Comparison of ENCODE assay signal across 9 cellular contexts in genomic region chr12:124727244-124727673, GRCh38.
A peak's percentile ranks its signal among the peaks of the same experiment; 100 is the strongest.
DNase-seq lines count a peak whose midpoint lies in the region; ATAC-seq and TF ChIP-seq lines count a peak whose summit lies in the region.
"Had no signal": no experiment of that assay in that cellular context is flagged by ENCODE, and none has a peak within 500 bp of the region (broad histone marks: within the 10 kb centered on the region; RNA-seq: fewer than 3 reads in every experiment).

No MANE protein-coding gene starts in this region.

- ATAC-seq in HG03460 (IDR thresholded peaks at IDR 0.05; ENCODE audit: unreplicated experiment) (peak; percentile 59), thoracic aorta (ENCODE audit: insufficient number of reproducible peaks, low FRiP score, low read depth) (no peak), GM21381 (IDR thresholded peaks at IDR 0.05; ENCODE audit: unreplicated experiment) (no peak)

- H3K27ac ChIP-seq in angular gyrus (ENCODE audit: low read depth, low read length) (peak overlapping the region; percentile 24), thoracic aorta (peak overlapping the region in 1 of 2 donors; percentile 55)

- H3K4me1 ChIP-seq in thoracic aorta (ENCODE audit: control insufficient read depth in 1 of 2, low read depth in 2 of 2) = peaks cover 16 to 22% of the 10 kb centered on the region in 2 donors

- DNase-seq in AG08395 (ENCODE audit: low spot score) (peak; percentile 85), kidney tubule cell (ENCODE audit: low spot score) (peak; percentile 44), thoracic aorta (ENCODE audit: low spot score) (peak; percentile 47), NCI-H2029 (lab: John Stamatoyannopoulos, UW) (no peak)
- no peak for DNase-seq in activated CD4-positive, alpha-beta T cell treated with anti-CD3 and anti-CD28 coated beads for 4 hours
- DNase-seq: CD4-positive, CD25-positive, alpha-beta regulatory T cell had no signal

- H3K4me3 ChIP-seq in thoracic aorta = no peak overlapping the region

- no peak for TF ChIP-seq CTCF in thoracic aorta (IDR thresholded peaks at IDR 0.05)

- no peaks in the 10 kb centered on the region for H3K36me3 ChIP-seq in thoracic aorta

- H3K27me3 ChIP-seq in thoracic aorta (replicated peaks; ENCODE audit: insufficient read depth) = no peaks in the 10 kb centered on the region

- no peaks in the 10 kb centered on the region for H3K9me3 ChIP-seq in thoracic aorta

Comparison
In these comparisons a context has a peak if more than half of its experiments do, and no peak if none do; other contexts are left out.
1. DNase-seq: peak in AG08395 (single experiment), kidney tubule cell (single experiment) and thoracic aorta (single experiment); none in NCI-H2029 (single experiment) and activated CD4-positive, alpha-beta T cell treated with anti-CD3 and anti-CD28 coated beads for 4 hours (0 of 2).